ENCODE assay signal across 8 cellular contexts in genomic region chr13:51583469-51583874, GRCh38. TPM values are rescaled to one million over a fixed set of nuclear protein-coding genes. Genes with fewer than 3 reads are reported as not detected.
A peak's percentile ranks its signal among the peaks of the same experiment; 100 is the strongest.
DNase-seq lines count a peak whose midpoint lies in the region; ATAC-seq and TF ChIP-seq lines count a peak whose summit lies in the region.

No MANE protein-coding gene starts in this region.

- H3K4me3 ChIP-seq in GM12875 (ENCODE audit: low read depth, low read length) (peak overlapping the region; percentile 98), fibroblast of the aortic adventitia (ENCODE audit: low read depth, low read length) (peak overlapping the region; percentile 65), gastrocnemius medialis (peak overlapping the region; percentile 65 to 86 (median 79))

- H3K27ac ChIP-seq in gastrocnemius medialis = peak overlapping the region; percentile 82 to 89 (median 85)

- no peak for TF ChIP-seq POLR2A in gastrocnemius medialis (IDR thresholded peaks at IDR 0.05)

- H3K4me1 ChIP-seq in gastrocnemius medialis = peaks cover 7 to 12% of the 10 kb centered on the region in 2 donors

- H3K36me3 ChIP-seq in gastrocnemius medialis = no peaks in the 10 kb centered on the region

- H3K9me3 ChIP-seq in T-helper 17 cell (ENCODE audit: control insufficient read depth, low read length, poor library complexity, severe bottlenecking) = no peaks in the 10 kb centered on the region
- no peaks in the 10 kb centered on the region for H3K9me3 ChIP-seq in gastrocnemius medialis

- intact Hi-C loops in gastrocnemius medialis (cut with DNase I; ENCODE audit: low total_unique reads) = loop anchor here (5.0 to 10.0 kb wide), 4 partner anchors 64 to 871 kb away; partner anchors contain the start of genes CKAP2 and VPS36
- intact Hi-C loops in head of caudate nucleus (cut with DNase I) = loop anchor here (5.0 to 10.0 kb wide), 3 partner anchors 104 to 219 kb away; partner anchors contain the start of gene DHRS12

- peaks cover 28% of the 10 kb centered on the region for H3K4me1 Mint-ChIP-seq in T-helper 17 cell

- H3K27ac Mint-ChIP-seq in T-helper 17 cell = peak overlapping the region; percentile 91

- DNase-seq in T-helper 17 cell = no peak
- DNase-seq in fibroblast of the aortic adventitia (ENCODE audit: low read depth) = no peak
- DNase-seq in gastrocnemius medialis = no peak
- DNase-seq in head of caudate nucleus = no peak
- DNase-seq in NK-92 (lab: John Stamatoyannopoulos, UW; ENCODE audit: unreplicated experiment) = no peak

- no peaks in the 10 kb centered on the region for H3K27me3 ChIP-seq in gastrocnemius medialis

- peak overlapping the region; percentile 95 for H3K4me3 Mint-ChIP-seq in T-helper 17 cell

- H3K36me3 Mint-ChIP-seq in T-helper 17 cell (ENCODE audit: low read depth) = no peaks in the 10 kb centered on the region

- in situ Hi-C loops in gastrocnemius medialis (cut with MboI; ENCODE audit: low sequenced_read_pairs in 4 of 4) = loop anchor here in 3 of 4 donors (10.0 to 25.0 kb wide), 2 partner anchors 221 to 229 kb away; partner anchors contain the start of gene DHRS12 (in 3 of the 3)

- no peaks in the 10 kb centered on the region for H3K27me3 Mint-ChIP-seq in T-helper 17 cell

- TF ChIP-seq CTCF in GM12875 (IDR thresholded peaks at IDR 0.05; ENCODE audit: borderline replicate concordance, insufficient read depth, low read depth, low read length) = no peak
- no peak for TF ChIP-seq CTCF in fibroblast of the aortic adventitia (IDR thresholded peaks at IDR 0.05; ENCODE audit: insufficient read depth, low read length)
- TF ChIP-seq CTCF in gastrocnemius medialis (IDR thresholded peaks at IDR 0.05 in 4 of 5, conservative IDR thresholded peaks at IDR 0.05 in 1 of 5) = no peak

- ATAC-seq in T-helper 17 cell = no peak
- ATAC-seq in gastrocnemius medialis = no peak
- ATAC-seq in HG03520 (IDR thresholded peaks at IDR 0.05; ENCODE audit: unreplicated experiment) = no peak
- no peak for ATAC-seq in GM21825 (IDR thresholded peaks at IDR 0.05; ENCODE audit: unreplicated experiment)

RNA-seq across cellular contexts. Expression of gene WDFY2, which starts 0.8 kb away (rescaled TPM):
- 10 to 100 TPM; 41.5 to 52.2 TPM for total RNA-seq in T-helper 17 cell
- 4.7 and 10.2 TPM in 2 replicates for total RNA-seq in fibroblast of the aortic adventitia (ENCODE audit: low replicate concordance)
- 1 to 10 TPM in 2 of 4 donors, under 1 TPM in 2; 0.98 to 2.8 (median 1.7) TPM for total RNA-seq in gastrocnemius medialis
